In genomic region chr6:113362542-113363430, GRCh38 we compare ENCODE assay signal across 1 cellular context.
TF ChIP-seq lines count a peak whose summit lies in the region.

No MANE protein-coding gene starts in this region.

TF ChIP-seq in K562, 482 proteins besides CTCF, POLR2A, EP300 and RAD21 (continued from another document):
- TF ChIP-seq, protein P1, sequence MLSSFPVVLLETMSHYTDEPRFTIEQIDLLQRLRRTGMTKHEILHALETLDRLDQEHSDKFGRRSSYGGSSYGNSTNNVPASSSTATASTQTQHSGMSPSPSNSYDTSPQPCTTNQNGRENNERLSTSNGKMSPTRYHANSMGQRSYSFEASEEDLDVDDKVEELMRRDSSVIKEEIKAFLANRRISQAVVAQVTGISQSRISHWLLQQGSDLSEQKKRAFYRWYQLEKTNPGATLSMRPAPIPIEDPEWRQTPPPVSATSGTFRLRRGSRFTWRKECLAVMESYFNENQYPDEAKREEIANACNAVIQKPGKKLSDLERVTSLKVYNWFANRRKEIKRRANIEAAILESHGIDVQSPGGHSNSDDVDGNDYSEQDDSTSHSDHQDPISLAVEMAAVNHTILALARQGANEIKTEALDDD (IDR thresholded peaks at IDR 0.05): no peak
- TF ChIP-seq SRSF1 (IDR thresholded peaks at IDR 0.05; ENCODE audit: low read depth, low read length) (no peak), SP1 (CRISPR knock-in tag; IDR thresholded peaks at IDR 0.05) (no peak), ZNF77 (CRISPR knock-in tag; IDR thresholded peaks at IDR 0.05) (no peak), TAF15 (IDR thresholded peaks at IDR 0.05; ENCODE audit: low read depth, low read length) (no peak), MAZ (CRISPR knock-in tag; conservative IDR thresholded peaks at IDR 0.05 in 1 of 2, IDR thresholded peaks at IDR 0.05 in 1 of 2) (peak in 1 of 2 experiments; percentile 54; a peak in 1 of 4 replicates), POLR2AphosphoS5 (IDR thresholded peaks at IDR 0.05; ENCODE audit: control insufficient read depth, insufficient read depth, low read depth, low read length) (no peak), RNF2 (IDR thresholded peaks at IDR 0.05) (no peak), GABPA (tag; conservative IDR thresholded peaks at IDR 0.05; ENCODE audit: low read depth) (no peak), BACH1 (tag; IDR thresholded peaks at IDR 0.05) (no peak), MCM2 (IDR thresholded peaks at IDR 0.05; ENCODE audit: low read depth) (no peak), OTX1 (CRISPR knock-in tag; IDR thresholded peaks at IDR 0.05) (no peak), ZNF280A (IDR thresholded peaks at IDR 0.05; ENCODE audit: low read depth, partially characterized antibody) (no peak)
- TF ChIP-seq, protein P2, sequence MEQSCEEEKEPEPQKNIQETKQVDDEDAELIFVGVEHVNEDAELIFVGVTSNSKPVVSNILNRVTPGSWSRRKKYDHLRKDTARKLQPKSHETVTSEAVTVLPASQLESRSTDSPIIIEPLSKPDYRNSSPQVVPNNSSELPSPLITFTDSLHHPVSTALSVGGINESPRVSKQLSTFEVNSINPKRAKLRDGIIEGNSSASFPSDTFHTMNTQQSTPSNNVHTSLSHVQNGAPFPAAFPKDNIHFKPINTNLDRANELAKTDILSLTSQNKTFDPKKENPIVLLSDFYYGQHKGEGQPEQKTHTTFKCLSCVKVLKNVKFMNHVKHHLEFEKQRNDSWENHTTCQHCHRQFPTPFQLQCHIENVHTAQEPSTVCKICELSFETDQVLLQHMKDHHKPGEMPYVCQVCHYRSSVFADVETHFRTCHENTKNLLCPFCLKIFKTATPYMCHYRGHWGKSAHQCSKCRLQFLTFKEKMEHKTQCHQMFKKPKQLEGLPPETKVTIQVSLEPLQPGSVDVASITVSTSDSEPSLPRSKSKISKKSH (CRISPR knock-in tag; IDR thresholded peaks at IDR 0.05): no peak
- TF ChIP-seq, protein P3, sequence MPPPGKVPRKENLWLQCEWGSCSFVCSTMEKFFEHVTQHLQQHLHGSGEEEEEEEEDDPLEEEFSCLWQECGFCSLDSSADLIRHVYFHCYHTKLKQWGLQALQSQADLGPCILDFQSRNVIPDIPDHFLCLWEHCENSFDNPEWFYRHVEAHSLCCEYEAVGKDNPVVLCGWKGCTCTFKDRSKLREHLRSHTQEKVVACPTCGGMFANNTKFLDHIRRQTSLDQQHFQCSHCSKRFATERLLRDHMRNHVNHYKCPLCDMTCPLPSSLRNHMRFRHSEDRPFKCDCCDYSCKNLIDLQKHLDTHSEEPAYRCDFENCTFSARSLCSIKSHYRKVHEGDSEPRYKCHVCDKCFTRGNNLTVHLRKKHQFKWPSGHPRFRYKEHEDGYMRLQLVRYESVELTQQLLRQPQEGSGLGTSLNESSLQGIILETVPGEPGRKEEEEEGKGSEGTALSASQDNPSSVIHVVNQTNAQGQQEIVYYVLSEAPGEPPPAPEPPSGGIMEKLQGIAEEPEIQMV (tag; conservative IDR thresholded peaks at IDR 0.05; ENCODE audit: low read depth): no peak
